ENCODE assay signal across 8 cellular contexts in the genomic region with DNA sequence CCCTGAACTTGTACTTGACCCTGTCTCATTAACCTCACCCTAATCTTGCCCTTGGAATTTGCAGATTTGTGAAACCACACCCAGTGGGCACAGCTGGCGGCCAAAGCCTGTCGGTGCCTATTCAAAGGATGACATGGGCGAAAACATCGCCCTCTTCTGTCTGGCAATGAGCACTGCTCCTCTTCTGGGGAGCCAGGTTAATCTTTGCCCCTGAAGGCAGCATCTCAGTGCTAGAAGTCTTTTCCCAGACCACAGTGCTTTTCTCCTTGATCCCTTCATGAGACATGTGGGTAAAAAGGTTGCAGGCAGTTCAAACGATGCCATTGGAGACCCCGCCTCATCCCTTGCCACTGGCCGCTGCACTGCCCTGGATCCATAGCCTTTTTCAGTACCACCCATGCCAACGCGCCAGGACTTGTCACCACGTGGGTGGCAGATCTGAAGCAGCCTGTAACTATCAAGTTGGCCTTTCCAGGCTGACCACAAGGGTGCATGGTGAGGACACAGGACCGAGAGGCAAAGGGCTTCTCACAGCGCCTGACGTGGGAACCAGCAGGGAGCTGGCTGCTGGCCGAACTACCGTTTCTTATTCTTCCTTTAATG.
A peak's percentile ranks its signal among the peaks of the same experiment; 100 is the strongest.
DNase-seq lines count a peak whose midpoint lies in the region; ATAC-seq, FAIRE-seq and TF ChIP-seq lines count a peak whose summit lies in the region.

No MANE protein-coding gene starts in this region.

- H3K4me3 ChIP-seq in DND-41 (ENCODE audit: low read depth in 1 of 2, low read length in 2 of 2): no peak overlapping the region

- H3K9ac ChIP-seq in DND-41 (ENCODE audit: low read depth, low read length): no peak overlapping the region

- H2AFZ ChIP-seq in DND-41 (ENCODE audit: low read depth, low read length): no peak overlapping the region

- peak; percentile 91 for FAIRE-seq in H54 (lab: Jason Lieb, UNC)

- H3K9me3 ChIP-seq in DND-41 (ENCODE audit: insufficient read depth, low read length, severe bottlenecking): no peaks in the 10 kb centered on the region

- TF ChIP-seq POLR2A in H54 (IDR thresholded peaks at IDR 0.05; ENCODE audit: low read depth, low read length): no peak

- no peaks in the 10 kb centered on the region for H3K36me3 ChIP-seq in DND-41 (ENCODE audit: insufficient read depth, low read length)

- H3K4me1 ChIP-seq in DND-41 (ENCODE audit: insufficient read depth, low read length): no peaks in the 10 kb centered on the region

- H3K27me3 ChIP-seq in DND-41 (ENCODE audit: insufficient read depth, low read length, poor library complexity): peaks cover 9% of the 10 kb centered on the region

- TF ChIP-seq CTCF in DND-41 (IDR thresholded peaks at IDR 0.05; ENCODE audit: borderline replicate concordance, extremely low read depth, low read length, poor library complexity, severe bottlenecking): peak; percentile 91

- no peaks in the 10 kb centered on the region for H4K20me1 ChIP-seq in DND-41 (ENCODE audit: insufficient read depth, low read length)

- DNase-seq in DND-41: peak; percentile 67
- peak; percentile 73 for DNase-seq in H54 (ENCODE audit: insufficient read length, low spot score)
- peak; percentile 11 to 39 for DNase-seq in NCI-H2081 (lab: John Stamatoyannopoulos, UW)
- DNase-seq in activated CD4-positive, CD25-positive, alpha-beta regulatory T cell (lab: John Stamatoyannopoulos, UW): peak; percentile 8 to 21 (median 14)
- DNase-seq in cerebellar cortex (ENCODE audit: low spot score): peak; percentile 77
- DNase-seq in kidney glomerular epithelial cell (lab: John Stamatoyannopoulos, UW): peak; percentile 52
- DNase-seq in stimulated activated CD4-positive, alpha-beta T cell treated with anti-CD3 and anti-CD28 coated beads, Interleukin-2, amount 100 ng/mL, for 4 hours (ENCODE audit: low read depth): peak; percentile 28
- no peak for DNase-seq in dedifferentiated amniotic fluid mesenchymal stem cell (ENCODE audit: extremely low spot score)

- peak; percentile 96 for ATAC-seq in DND-41 (ENCODE audit: insufficient read depth, low read depth)

- no peak overlapping the region for H3K4me2 ChIP-seq in DND-41 (ENCODE audit: insufficient read depth, low read length)

- no peaks in the 10 kb centered on the region for H3K79me2 ChIP-seq in DND-41 (ENCODE audit: insufficient read depth, low read length)

- no peak overlapping the region for H3K27ac ChIP-seq in DND-41 (ENCODE audit: low read length)
